Comparison of ENCODE assay signal across 8 cellular contexts in genomic region chr4:169604131-169604900, GRCh38. TPM values are rescaled to one million over a fixed set of nuclear protein-coding genes. Genes with fewer than 3 reads are reported as not detected.
A peak's percentile ranks its signal among the peaks of the same experiment; 100 is the strongest.
DNase-seq lines count a peak whose midpoint lies in the region; ATAC-seq and TF ChIP-seq lines count a peak whose summit lies in the region.

No MANE protein-coding gene starts in this region.

- H3K4me1 Mint-ChIP-seq in progenitor cell of endocrine pancreas (ENCODE audit: low read depth), result peaks cover 1% of the 10 kb centered on the region

- ATAC-seq in GM18508 (IDR thresholded peaks at IDR 0.05; ENCODE audit: insufficient read depth, unreplicated experiment), result peak; percentile 53
- peak; percentile 47 to 91 for ATAC-seq in left cardiac atrium
- no peak for ATAC-seq in mucosa of descending colon

- no peaks in the 10 kb centered on the region for H3K9me3 ChIP-seq in HEK293 (ENCODE audit: control insufficient read depth, insufficient read depth, low read depth, low read length)
- no peaks in the 10 kb centered on the region for H3K9me3 ChIP-seq in mucosa of descending colon

- H3K4me1 ChIP-seq in HEK293 (ENCODE audit: control insufficient read depth, insufficient read depth, low read length), result no peaks in the 10 kb centered on the region
- no peaks in the 10 kb centered on the region for H3K4me1 ChIP-seq in mucosa of descending colon (ENCODE audit: low read depth)

- H3K4me3 Mint-ChIP-seq in progenitor cell of endocrine pancreas (ENCODE audit: low read depth), result no peak overlapping the region

- intact Hi-C loops in left cardiac atrium (cut with DNase I) (no loop called here), mucosa of descending colon (cut with DNase I, micrococcal nuclease) (no loop called here)

- peak; percentile 77 for DNase-seq in RPMI7951 (ENCODE audit: low read depth)
- no peak for DNase-seq in left cardiac atrium
- no peak for DNase-seq in mucosa of descending colon
- no peak for DNase-seq in activated effector memory CD4-positive, alpha-beta T cell treated with Interleukin-2 at 50 U/mL for 16 hours
- DNase-seq in progenitor cell of endocrine pancreas (ENCODE audit: low spot score, unreplicated experiment), result no peak
- no peak for DNase-seq in NCI-H1930 (lab: John Stamatoyannopoulos, UW)

- CTCF ChIA-PET in HEK293 (lab: Yijun Ruan, JAX), result interaction anchor here (0.7 kb wide), 1 partner anchor 613 kb away, joined by 3 read pairs; no protein-coding TSS in a partner anchor

- H3K36me3 Mint-ChIP-seq in progenitor cell of endocrine pancreas (ENCODE audit: insufficient read depth), result peaks cover 2% of the 10 kb centered on the region

- H3K9me3 Mint-ChIP-seq in progenitor cell of endocrine pancreas (ENCODE audit: low read depth), result no peaks in the 10 kb centered on the region

- POLR2A ChIA-PET in HEK293 (lab: Yijun Ruan, JAX), result no interaction called here

- TF ChIP-seq CTCF in HEK293 (tag by site-specific recombination; IDR thresholded peaks at IDR 0.05) (no peak), mucosa of descending colon (IDR thresholded peaks at IDR 0.05) (no peak), progenitor cell of endocrine pancreas (IDR thresholded peaks at IDR 0.05; ENCODE audit: unreplicated experiment) (no peak)

- no peaks in the 10 kb centered on the region for H3K27me3 Mint-ChIP-seq in progenitor cell of endocrine pancreas

- H3K4me3 ChIP-seq in HEK293 (ENCODE audit: low read depth, low read length), result no peak overlapping the region
- no peak overlapping the region for H3K4me3 ChIP-seq in mucosa of descending colon

- H3K27ac ChIP-seq in HEK293 (ENCODE audit: extremely low read depth, low read depth, low read length), result no peak overlapping the region

- H3K27ac Mint-ChIP-seq in progenitor cell of endocrine pancreas, result no peak overlapping the region

- peaks cover 0 to 11% of the 10 kb centered on the region in 2 experiments; a peak in 1 of 3 replicates for H3K36me3 ChIP-seq in HEK293 (ENCODE audit: control insufficient read depth in 2 of 2, insufficient read depth in 1 of 2, low read length in 2 of 2)
- no peaks in the 10 kb centered on the region for H3K36me3 ChIP-seq in mucosa of descending colon (ENCODE audit: low read depth)

TF ChIP-seq in HEK293, 187 proteins besides CTCF, POLR2A, EP300 and RAD21:
- TF ChIP-seq ZNF776 (tag by site-specific recombination; IDR thresholded peaks at IDR 0.05; ENCODE audit: borderline replicate concordance) (no peak), EGR2 (tag by site-specific recombination; IDR thresholded peaks at IDR 0.05; ENCODE audit: low read depth) (no peak), PRDM6 (tag by site-specific recombination; IDR thresholded peaks at IDR 0.05) (peak; percentile 50), PRDM4 (tag by site-specific recombination; IDR thresholded peaks at IDR 0.05) (no peak), ZNF660 (tag by site-specific recombination; IDR thresholded peaks at IDR 0.05) (0 out of 2 replicates have a peak, but pooled peaks have one; percentile 19), ZBTB8A (tag by site-specific recombination; IDR thresholded peaks at IDR 0.05) (no peak), SP3 (tag by site-specific recombination; IDR thresholded peaks at IDR 0.05) (no peak), ZNF366 (tag by site-specific recombination; conservative IDR thresholded peaks at IDR 0.05) (no peak)

RNA-seq across cellular contexts. Expression of gene NEK1, which starts 8.1 kb away (rescaled TPM):
- total RNA-seq in RPMI7951 (2014; rRNA removed; shearing (Covaris generic)), result 5.9 and 6.4 TPM in 2 replicates
- total RNA-seq in left cardiac atrium, result 10 to 100 TPM; 12.4 to 13.3 TPM
- 10 to 100 TPM in 2 of 3 donors, 1 to 10 TPM in 1; 8.2 to 16.6 (median 10.8) TPM for total RNA-seq in mucosa of descending colon
- total RNA-seq in progenitor cell of endocrine pancreas, result 14.1 and 15.0 TPM in 2 replicates

RNA-seq across cellular contexts. Expression of gene CLCN3, which starts 16.1 kb away (rescaled TPM):
- total RNA-seq in RPMI7951 (2014; rRNA removed; shearing (Covaris generic)), result 17.1 and 21.7 TPM in 2 replicates
- 10 to 100 TPM; 38.7 to 42.5 TPM for total RNA-seq in left cardiac atrium
- total RNA-seq in mucosa of descending colon, result 100 to 1,000 TPM in 2 of 3 donors, 10 to 100 TPM in 1; 68.2 to 127 (median 125) TPM
- 106 and 117 TPM in 2 replicates for total RNA-seq in progenitor cell of endocrine pancreas
